Comparison of ENCODE assay signal across 34 cellular contexts in genomic region chr7:4220011-4220410, GRCh38.
"Had no signal": no experiment of that assay in that cellular context is flagged by ENCODE, and none has a peak within 500 bp of the region (broad histone marks: within the 10 kb centered on the region; RNA-seq: fewer than 3 reads in every experiment).

No MANE protein-coding gene starts in this region.

- H3K4me2 ChIP-seq: KMS-11 had no signal

- H3K36me3 ChIP-seq: MG63 had no signal

- DNase-seq: Karpas-422, Kasumi-1, KBM-7, KG1, MG63, MM.1S, MV-4-11, NCI-H1048, NCI-H1092, NCI-H1092 treated with DMSO at 0.1 percent for 48 hours, NCI-H1105, NCI-H1105 treated with DMSO at 0.1 percent for 48 hours, NCI-H1417, NCI-H1417 treated with DMSO at 0.1 percent for 48 hours, NCI-H1436, NCI-H1436 treated with DMSO at 0.1 percent for 48 hours, NCI-H146, NCI-H1694, NCI-H1694 treated with DMSO at 0.1 percent for 48 hours, NCI-H187, NCI-H187 treated with DMSO at 0.1 percent for 48 hours, NCI-H1930, NCI-H2029, NCI-H2029 treated with DMSO at 0.1 percent for 48 hours, NCI-H2081, NCI-H2081 treated with DMSO at 0.1 percent for 48 hours, NCI-H2107, NCI-H2171, NCI-H2171 treated with DMSO at 0.1 percent for 48 hours, NCI-H2227 treated with DMSO at 0.1 percent for 48 hours, NCI-H226, NCI-H446, NCI-H446 treated with DMSO at 0.1 percent for 48 hours had no signal

- H3K4me3 ChIP-seq: MG63 had no signal

- H3K9ac ChIP-seq: KMS-11 had no signal

- H3K27me3 ChIP-seq: MG63 had no signal

- H3K9me3 ChIP-seq: MG63 had no signal

- H3K27ac ChIP-seq: KMS-11 had no signal
